2 cellular contexts compared by ENCODE assay signal in genomic region chr1:116167625-116168276, GRCh38.
A peak's percentile ranks its signal among the peaks of the same experiment; 100 is the strongest.
TF ChIP-seq lines count a peak whose summit lies in the region.

No MANE protein-coding gene starts in this region.

TF ChIP-seq in liver, 16 proteins besides CTCF, POLR2A, EP300 and RAD21 (continued from another document):
- TF ChIP-seq, protein P1, sequence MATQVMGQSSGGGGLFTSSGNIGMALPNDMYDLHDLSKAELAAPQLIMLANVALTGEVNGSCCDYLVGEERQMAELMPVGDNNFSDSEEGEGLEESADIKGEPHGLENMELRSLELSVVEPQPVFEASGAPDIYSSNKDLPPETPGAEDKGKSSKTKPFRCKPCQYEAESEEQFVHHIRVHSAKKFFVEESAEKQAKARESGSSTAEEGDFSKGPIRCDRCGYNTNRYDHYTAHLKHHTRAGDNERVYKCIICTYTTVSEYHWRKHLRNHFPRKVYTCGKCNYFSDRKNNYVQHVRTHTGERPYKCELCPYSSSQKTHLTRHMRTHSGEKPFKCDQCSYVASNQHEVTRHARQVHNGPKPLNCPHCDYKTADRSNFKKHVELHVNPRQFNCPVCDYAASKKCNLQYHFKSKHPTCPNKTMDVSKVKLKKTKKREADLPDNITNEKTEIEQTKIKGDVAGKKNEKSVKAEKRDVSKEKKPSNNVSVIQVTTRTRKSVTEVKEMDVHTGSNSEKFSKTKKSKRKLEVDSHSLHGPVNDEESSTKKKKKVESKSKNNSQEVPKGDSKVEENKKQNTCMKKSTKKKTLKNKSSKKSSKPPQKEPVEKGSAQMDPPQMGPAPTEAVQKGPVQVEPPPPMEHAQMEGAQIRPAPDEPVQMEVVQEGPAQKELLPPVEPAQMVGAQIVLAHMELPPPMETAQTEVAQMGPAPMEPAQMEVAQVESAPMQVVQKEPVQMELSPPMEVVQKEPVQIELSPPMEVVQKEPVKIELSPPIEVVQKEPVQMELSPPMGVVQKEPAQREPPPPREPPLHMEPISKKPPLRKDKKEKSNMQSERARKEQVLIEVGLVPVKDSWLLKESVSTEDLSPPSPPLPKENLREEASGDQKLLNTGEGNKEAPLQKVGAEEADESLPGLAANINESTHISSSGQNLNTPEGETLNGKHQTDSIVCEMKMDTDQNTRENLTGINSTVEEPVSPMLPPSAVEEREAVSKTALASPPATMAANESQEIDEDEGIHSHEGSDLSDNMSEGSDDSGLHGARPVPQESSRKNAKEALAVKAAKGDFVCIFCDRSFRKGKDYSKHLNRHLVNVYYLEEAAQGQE (IDR thresholded peaks at IDR 0.05) = peak; percentile 59

TF ChIP-seq in HepG2, 621 proteins besides CTCF, POLR2A, EP300 and RAD21 (continued from another document):
- no peak for TF ChIP-seq SNAPC4 (CRISPR knock-in tag; IDR thresholded peaks at IDR 0.05)
- TF ChIP-seq ZNF556 (CRISPR knock-in tag; IDR thresholded peaks at IDR 0.05; ENCODE audit: borderline replicate concordance) = no peak
- TF ChIP-seq ETV6 (CRISPR knock-in tag; conservative IDR thresholded peaks at IDR 0.05) = no peak
- TF ChIP-seq, protein P2, sequence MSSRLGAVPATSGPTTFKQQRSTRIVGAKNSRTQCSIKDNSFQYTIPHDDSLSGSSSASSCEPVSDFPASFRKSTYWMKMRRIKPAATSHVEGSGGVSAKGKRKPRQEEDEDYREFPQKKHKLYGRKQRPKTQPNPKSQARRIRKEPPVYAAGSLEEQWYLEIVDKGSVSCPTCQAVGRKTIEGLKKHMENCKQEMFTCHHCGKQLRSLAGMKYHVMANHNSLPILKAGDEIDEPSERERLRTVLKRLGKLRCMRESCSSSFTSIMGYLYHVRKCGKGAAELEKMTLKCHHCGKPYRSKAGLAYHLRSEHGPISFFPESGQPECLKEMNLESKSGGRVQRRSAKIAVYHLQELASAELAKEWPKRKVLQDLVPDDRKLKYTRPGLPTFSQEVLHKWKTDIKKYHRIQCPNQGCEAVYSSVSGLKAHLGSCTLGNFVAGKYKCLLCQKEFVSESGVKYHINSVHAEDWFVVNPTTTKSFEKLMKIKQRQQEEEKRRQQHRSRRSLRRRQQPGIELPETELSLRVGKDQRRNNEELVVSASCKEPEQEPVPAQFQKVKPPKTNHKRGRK (CRISPR knock-in tag; IDR thresholded peaks at IDR 0.05) = no peak
- TF ChIP-seq MTERF4 (CRISPR knock-in tag; IDR thresholded peaks at IDR 0.05) = no peak
- TF ChIP-seq ZNF468 (CRISPR knock-in tag; IDR thresholded peaks at IDR 0.05) = no peak
- TF ChIP-seq, protein P3, sequence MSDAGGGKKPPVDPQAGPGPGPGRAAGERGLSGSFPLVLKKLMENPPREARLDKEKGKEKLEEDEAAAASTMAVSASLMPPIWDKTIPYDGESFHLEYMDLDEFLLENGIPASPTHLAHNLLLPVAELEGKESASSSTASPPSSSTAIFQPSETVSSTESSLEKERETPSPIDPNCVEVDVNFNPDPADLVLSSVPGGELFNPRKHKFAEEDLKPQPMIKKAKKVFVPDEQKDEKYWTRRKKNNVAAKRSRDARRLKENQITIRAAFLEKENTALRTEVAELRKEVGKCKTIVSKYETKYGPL (CRISPR knock-in tag; IDR thresholded peaks at IDR 0.05) = no peak
